Comparison of ENCODE assay signal across 19 cellular contexts in the genomic region with DNA sequence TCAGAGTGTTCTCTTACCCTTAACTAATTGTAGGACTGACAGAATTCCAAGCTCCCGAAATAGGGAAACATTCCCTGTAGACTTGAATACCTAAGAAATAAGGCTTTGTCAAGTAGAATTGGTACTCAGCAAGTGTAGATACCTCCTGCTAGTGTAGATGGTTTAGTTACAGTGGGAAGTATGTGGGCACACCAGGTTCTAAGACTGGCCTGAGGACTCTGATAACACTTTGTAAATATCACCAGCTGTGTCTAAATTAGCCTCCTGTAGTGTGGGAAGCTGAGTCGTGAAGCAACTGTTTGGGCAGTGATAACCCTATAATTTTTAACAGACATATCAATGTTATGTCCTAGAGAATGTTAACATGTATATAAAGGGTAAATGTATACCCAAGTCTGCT.
A peak's percentile ranks its signal among the peaks of the same experiment; 100 is the strongest.
DNase-seq lines count a peak whose midpoint lies in the region; FAIRE-seq and TF ChIP-seq lines count a peak whose summit lies in the region.
"Had no signal": no experiment of that assay in that cellular context is flagged by ENCODE, and none has a peak within 500 bp of the region (broad histone marks: within the 10 kb centered on the region; RNA-seq: fewer than 3 reads in every experiment).

No MANE protein-coding gene starts in this region.

- H3K27ac ChIP-seq in cardiac muscle cell (peak overlapping the region; percentile 32), right atrium auricular region (no peak overlapping the region)
- H3K27ac ChIP-seq: C4-2B, RWPE1, SJSA1 had no signal

- H3K36me3 Mint-ChIP-seq in chondrocyte (ENCODE audit: low read depth): peaks cover 10% of the 10 kb centered on the region

- no peak overlapping the region for H3K9ac ChIP-seq in NT2/D1 (ENCODE audit: insufficient read length, low read depth)

- no peak for DNase-seq in cardiac muscle cell (ENCODE audit: low read depth in 1 of 2, low spot score in 1 of 2)
- DNase-seq in right atrium auricular region (ENCODE audit: low spot score): no peak
- DNase-seq in MV-4-11 (lab: John Stamatoyannopoulos, UW): peak; percentile 6
- DNase-seq in NT2/D1 (ENCODE audit: low read depth, low spot score): peak; percentile 5
- DNase-seq in myocyte (ENCODE audit: low read depth): peak; percentile 31
- DNase-seq in chondrocyte (ENCODE audit: low spot score): no peak
- no peak for DNase-seq in GM12892 (ENCODE audit: insufficient read length)
- DNase-seq: GF-D8; Karpas-422; MM.1S; NCI-H1105 treated with DMSO at 0.1 percent for 48 hours; NCI-H2029; NCI-H2171; NCI-H510A treated with DMSO at 0.1 percent for 48 hours; NK-92 treated with Interleukin-12 subunit alpha and Interleukin-12 subunit beta, amount 100 ng/mL, for 24 hours had no signal

- no peak overlapping the region for H3K4me3 ChIP-seq in cardiac muscle cell
- no peak overlapping the region for H3K4me3 ChIP-seq in right atrium auricular region
- H3K4me3 ChIP-seq in NT2/D1 (ENCODE audit: insufficient read length, low read depth): no peak overlapping the region
- H3K4me3 ChIP-seq: SJSA1 had no signal

- H3K27ac Mint-ChIP-seq in chondrocyte (ENCODE audit: unreplicated experiment): no peak overlapping the region

- no peak for TF ChIP-seq CTCF in cardiac muscle cell (IDR thresholded peaks at IDR 0.05; ENCODE audit: low read depth, low read length)
- no peak for TF ChIP-seq CTCF in right atrium auricular region (IDR thresholded peaks at IDR 0.05)
- no peak for TF ChIP-seq CTCF in chondrocyte (IDR thresholded peaks at IDR 0.05)

- no peak for TF ChIP-seq POLR2A in GM12892 (IDR thresholded peaks at IDR 0.05; ENCODE audit: low read depth, low read length)

- no peaks in the 10 kb centered on the region for H3K27me3 Mint-ChIP-seq in chondrocyte (ENCODE audit: low read depth)

- no peak for FAIRE-seq in GM12892 (lab: Jason Lieb, UNC)
- FAIRE-seq: GM12891 had no signal

- no peaks in the 10 kb centered on the region for H3K27me3 ChIP-seq in cardiac muscle cell
- H3K27me3 ChIP-seq in right atrium auricular region: no peaks in the 10 kb centered on the region
- H3K27me3 ChIP-seq in NT2/D1 (ENCODE audit: insufficient read depth, insufficient read length): no peaks in the 10 kb centered on the region
- H3K27me3 ChIP-seq: SJSA1 had no signal

- H3K36me3 ChIP-seq in cardiac muscle cell (peaks cover 68% of the 10 kb centered on the region), right atrium auricular region (peaks cover 5% of the 10 kb centered on the region), NT2/D1 (ENCODE audit: insufficient read depth, insufficient read length, low read length) (no peaks in the 10 kb centered on the region)
- H3K36me3 ChIP-seq: SJSA1 had no signal

- no peak overlapping the region for H3K4me3 Mint-ChIP-seq in chondrocyte (ENCODE audit: unreplicated experiment)

- H3K4me1 ChIP-seq in cardiac muscle cell (ENCODE audit: low read depth) (no peaks in the 10 kb centered on the region), right atrium auricular region (no peaks in the 10 kb centered on the region), NT2/D1 (ENCODE audit: insufficient read depth, insufficient read length) (no peaks in the 10 kb centered on the region)
- H3K4me1 ChIP-seq: SJSA1 had no signal

- H3K4me1 Mint-ChIP-seq in chondrocyte (ENCODE audit: low read depth): no peaks in the 10 kb centered on the region

- no peaks in the 10 kb centered on the region for H3K9me3 ChIP-seq in cardiac muscle cell (ENCODE audit: low read depth)
- H3K9me3 ChIP-seq in right atrium auricular region: no peaks in the 10 kb centered on the region
- no peaks in the 10 kb centered on the region for H3K9me3 ChIP-seq in NT2/D1 (ENCODE audit: insufficient read depth, low read length)
- H3K9me3 ChIP-seq: SJSA1 had no signal

- H3K9me3 Mint-ChIP-seq in chondrocyte (ENCODE audit: low read depth): peaks cover 8% of the 10 kb centered on the region

Comparison
In these comparisons a context has a peak if more than half of its experiments do, and no peak if none do; other contexts are left out.
1. DNase-seq: peak in MV-4-11 (single experiment), NT2/D1 (single experiment) and myocyte (single experiment); none in cardiac muscle cell (0 of 2), right atrium auricular region (single experiment), chondrocyte (single experiment) and GM12892 (single experiment).